In genomic region chr2:17960925-17961324, GRCh38 we compare ENCODE assay signal across 18 cellular contexts.
DNase-seq lines count a peak whose midpoint lies in the region; ATAC-seq and TF ChIP-seq lines count a peak whose summit lies in the region.
"Had no signal": no experiment of that assay in that cellular context is flagged by ENCODE, and none has a peak within 500 bp of the region (broad histone marks: within the 10 kb centered on the region; RNA-seq: fewer than 3 reads in every experiment).

No MANE protein-coding gene starts in this region.

- H3K4me1 ChIP-seq in BLaER1 (peaks cover 59% of the 10 kb centered on the region), lower lobe of right lung (no peaks in the 10 kb centered on the region), upper lobe of right lung (no peaks in the 10 kb centered on the region)
- H3K4me1 ChIP-seq: Caco-2 had no signal

- no peaks in the 10 kb centered on the region for H3K36me3 ChIP-seq in BLaER1
- no peaks in the 10 kb centered on the region for H3K36me3 ChIP-seq in lower lobe of right lung
- H3K36me3 ChIP-seq in upper lobe of right lung: no peaks in the 10 kb centered on the region
- H3K36me3 ChIP-seq in H7 (replicated peaks; ENCODE audit: control insufficient read depth, insufficient read depth, low read length): no peaks in the 10 kb centered on the region

- no peaks in the 10 kb centered on the region for H4K20me1 ChIP-seq in BLaER1

- ATAC-seq in lower lobe of right lung: peak; percentile 58 to 60
- peak; percentile 69 for ATAC-seq in upper lobe of right lung
- ATAC-seq: GM23338, HepG2 had no signal

- intact Hi-C loops in lower lobe of right lung (cut with DNase I): no loop called here
- intact Hi-C loops in upper lobe of right lung (cut with DNase I): no loop called here

- TF ChIP-seq CTCF in lower lobe of right lung (IDR thresholded peaks at IDR 0.05) (no peak), upper lobe of right lung (IDR thresholded peaks at IDR 0.05) (no peak)

- DNase-seq in Jurkat, Clone E6-1 (ENCODE audit: low read depth, low spot score): peak; percentile 16
- DNase-seq in lower lobe of right lung (no peak), upper lobe of right lung (no peak), D341Med (ENCODE audit: low spot score) (no peak), H7 (no peak), inferior parietal cortex (ENCODE audit: extremely low spot score) (no peak)
- DNase-seq: 8988T; C1 segment of cervical spinal cord; Caco-2; CD4-positive, alpha-beta T cell; DMS153; DMS79; GF-D8; H9; KG1 had no signal

- no peaks in the 10 kb centered on the region for H3K27me3 ChIP-seq in BLaER1
- H3K27me3 ChIP-seq in lower lobe of right lung (ENCODE audit: low read depth): no peaks in the 10 kb centered on the region
- no peaks in the 10 kb centered on the region for H3K27me3 ChIP-seq in upper lobe of right lung
- no peaks in the 10 kb centered on the region for H3K27me3 ChIP-seq in H7 (ENCODE audit: control insufficient read depth, insufficient read depth, low read length)

- no peaks in the 10 kb centered on the region for H3K9me3 ChIP-seq in BLaER1
- H3K9me3 ChIP-seq in lower lobe of right lung: no peaks in the 10 kb centered on the region
- H3K9me3 ChIP-seq in upper lobe of right lung: no peaks in the 10 kb centered on the region
- H3K9me3 ChIP-seq: Caco-2 had no signal

- no peak overlapping the region for H3K9ac ChIP-seq in BLaER1

- H3K4me3 ChIP-seq in BLaER1 (no peak overlapping the region), lower lobe of right lung (no peak overlapping the region), upper lobe of right lung (no peak overlapping the region), H7 (ENCODE audit: insufficient read depth, low read depth, low read length) (no peak overlapping the region)
- H3K4me3 ChIP-seq in Jurkat, Clone E6-1 (ENCODE audit: low read length): no peak overlapping the region
- H3K4me3 ChIP-seq: GM23338 had no signal

- peak overlapping the region; percentile 85 for H3K4me2 ChIP-seq in BLaER1
- H3K4me2 ChIP-seq: GM23338 had no signal

- H3K27ac ChIP-seq in BLaER1: peak overlapping the region; percentile 3; the same call in 1 of the 2 replicates
- H3K27ac ChIP-seq in lower lobe of right lung: no peak overlapping the region
- no peak overlapping the region for H3K27ac ChIP-seq in upper lobe of right lung
